Comparison of ENCODE assay signal across 8 cellular contexts in the genomic region with DNA sequence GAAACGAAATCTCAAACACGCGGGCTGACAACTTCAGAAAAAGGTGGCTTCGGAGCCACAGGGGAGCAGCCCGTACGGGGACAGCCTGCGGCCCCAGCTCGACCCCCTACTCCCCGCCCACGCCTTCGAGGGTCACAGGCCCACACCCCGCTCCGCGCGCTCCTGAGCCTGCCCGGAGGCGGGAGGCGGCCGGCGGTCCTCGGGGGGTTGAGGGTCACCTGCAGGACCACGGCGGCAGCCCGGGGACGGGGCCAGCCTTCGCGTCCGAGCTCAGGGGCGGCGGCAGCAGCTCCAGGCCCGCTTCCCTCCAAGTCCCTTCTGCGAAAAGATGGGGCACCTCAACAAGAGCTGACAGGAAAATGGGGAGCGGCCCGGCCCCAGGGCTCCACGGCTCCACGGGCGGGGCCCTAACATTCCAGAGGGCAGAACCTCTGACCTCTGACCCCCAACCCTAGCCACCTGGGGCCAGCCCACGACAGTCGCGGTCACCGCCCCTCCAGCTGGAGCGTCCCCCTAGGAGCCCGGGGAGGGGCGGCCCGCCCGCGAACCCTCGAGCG. TPM values are rescaled to one million over a fixed set of nuclear protein-coding genes. Genes with fewer than 3 reads are reported as not detected.
DNase-seq lines count a peak whose midpoint lies in the region; ATAC-seq and TF ChIP-seq lines count a peak whose summit lies in the region.

No MANE protein-coding gene starts in this region.

- peak; percentile 44 for DNase-seq in activated CD4-positive, CD25-positive, alpha-beta regulatory T cell treated with anti-CD3 and anti-CD28 coated beads, Interleukin-2, amount 50 U/mL, for 72 hours
- DNase-seq in cardiac muscle cell (ENCODE audit: low read depth in 1 of 2, low spot score in 1 of 2) (peak in 1 of 2 donors; percentile 40), prostate gland (ENCODE audit: low spot score) (peak; percentile 14), middle frontal gyrus (ENCODE audit: extremely low spot score, low spot score) (no peak), OCI-M1 (lab: John Stamatoyannopoulos, UW) (no peak)

- ATAC-seq in GM19023 (IDR thresholded peaks at IDR 0.05; ENCODE audit: unreplicated experiment) (peak; percentile 32), HG03159 (IDR thresholded peaks at IDR 0.05; ENCODE audit: unreplicated experiment) (peak; percentile 19)

- no peak for TF ChIP-seq POLR2A in prostate gland (IDR thresholded peaks at IDR 0.05)

- intact Hi-C loops in prostate gland (cut with DNase I), result no loop called here

- H3K27me3 ChIP-seq in BLaER1, result peaks cover 25% of the 10 kb centered on the region
- no peaks in the 10 kb centered on the region for H3K27me3 ChIP-seq in cardiac muscle cell
- no peaks in the 10 kb centered on the region for H3K27me3 ChIP-seq in prostate gland (replicated peaks; ENCODE audit: insufficient read depth)

- peak overlapping the region; percentile 73 for H3K27ac ChIP-seq in BLaER1
- H3K27ac ChIP-seq in cardiac muscle cell, result no peak overlapping the region
- H3K27ac ChIP-seq in prostate gland, result peak overlapping the region; percentile 78 to 80

- TF ChIP-seq CTCF in cardiac muscle cell (IDR thresholded peaks at IDR 0.05; ENCODE audit: low read depth, low read length) (no peak), prostate gland (IDR thresholded peaks at IDR 0.05) (no peak)

- peaks cover 57% of the 10 kb centered on the region for H3K4me1 ChIP-seq in BLaER1
- H3K4me1 ChIP-seq in cardiac muscle cell (ENCODE audit: low read depth), result peaks cover 22% of the 10 kb centered on the region
- H3K4me1 ChIP-seq in prostate gland (replicated peaks), result peaks cover 3% of the 10 kb centered on the region

- peak overlapping the region; percentile 100 for H3K4me2 ChIP-seq in BLaER1

- H3K4me3 ChIP-seq in BLaER1 (peak overlapping the region; percentile 90), cardiac muscle cell (peak overlapping the region; percentile 70), prostate gland (peak overlapping the region; percentile 93 to 94)

- WGBS in prostate gland, result 1% methylated on average over 18 of the region's 49 CpGs

- peaks cover 19% of the 10 kb centered on the region for H3K36me3 ChIP-seq in BLaER1
- no peaks in the 10 kb centered on the region for H3K36me3 ChIP-seq in cardiac muscle cell
- H3K36me3 ChIP-seq in prostate gland, result no peaks in the 10 kb centered on the region

- H3K9me3 ChIP-seq in BLaER1, result no peaks in the 10 kb centered on the region
- H3K9me3 ChIP-seq in cardiac muscle cell (ENCODE audit: low read depth), result no peaks in the 10 kb centered on the region
- H3K9me3 ChIP-seq in prostate gland, result no peaks in the 10 kb centered on the region

- H3K9ac ChIP-seq in BLaER1, result peak overlapping the region; percentile 74

- H4K20me1 ChIP-seq in BLaER1, result peaks cover 29% of the 10 kb centered on the region

RNA-seq across cellular contexts. Expression of a gene that starts 0.4 kb away (rescaled TPM):
- total RNA-seq in cardiac muscle cell, result 21.2 and 21.9 TPM in 2 replicates
- 24.0 and 24.4 TPM in 2 replicates for polyA plus RNA-seq in cardiac muscle cell
- total RNA-seq in prostate gland, result 10 to 100 TPM in 1 of 2 donors, 1 to 10 TPM in 1; 2.7 to 21.1 TPM

Comparison
In these comparisons a context has a peak if more than half of its experiments do, and no peak if none do; other contexts are left out.
1. DNase-seq: peak in activated CD4-positive, CD25-positive, alpha-beta regulatory T cell treated with anti-CD3 and anti-CD28 coated beads, Interleukin-2, amount 50 U/mL, for 72 hours (single experiment) and prostate gland (single experiment); none in middle frontal gyrus (single experiment) and OCI-M1 (single experiment).
2. Peak in every context shown above with its lines, with median percentiles within 50 percentile points of each other: H3K4me3 ChIP-seq.